Comparison of ENCODE assay signal across 8 cellular contexts in the genomic region with DNA sequence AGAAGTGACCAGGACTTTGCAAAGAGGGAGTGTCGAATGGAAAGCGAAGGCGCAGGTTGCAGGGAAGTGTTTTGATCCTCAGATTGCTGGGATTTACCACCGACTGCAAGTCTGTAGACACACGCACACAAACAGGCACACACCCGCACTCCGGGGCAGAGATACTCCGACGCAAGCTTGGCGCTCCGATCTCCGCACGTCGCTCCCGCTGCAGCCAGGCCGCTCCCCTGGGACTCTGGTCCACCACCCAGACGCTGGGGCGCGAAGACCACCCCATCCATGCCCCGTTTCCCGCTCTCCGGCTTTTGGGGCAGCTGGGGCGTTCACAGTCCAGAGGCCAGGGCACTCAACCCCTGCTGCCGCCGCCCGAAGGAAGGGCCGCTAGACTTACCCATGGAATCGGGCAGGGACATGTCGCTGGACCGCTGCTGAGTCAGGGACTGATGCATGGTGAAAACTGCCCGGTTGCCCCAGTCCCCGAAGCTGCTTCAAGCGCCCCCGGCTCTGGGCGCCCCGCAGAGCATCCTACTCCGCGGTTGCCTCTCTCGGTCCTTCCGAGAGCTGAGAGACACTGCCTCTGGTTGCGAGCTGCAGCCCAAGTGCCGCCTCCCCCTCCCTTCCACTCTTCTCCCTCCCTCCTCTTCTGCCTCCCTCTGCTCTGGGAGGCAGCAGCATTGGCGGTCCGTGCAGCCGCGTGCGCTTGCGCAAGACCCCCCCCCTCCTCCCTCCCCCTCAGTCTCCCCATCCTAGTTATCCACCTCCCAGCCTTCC. TPM values are rescaled to one million over a fixed set of nuclear protein-coding genes. Genes with fewer than 3 reads are reported as not detected.
DNase-seq lines count a peak whose midpoint lies in the region; ATAC-seq and TF ChIP-seq lines count a peak whose summit lies in the region.

TSS of gene TMEM255A (minus strand) at position 601 of the 771 bp plus-strand sequence. CDS start at position 449, 152 bp downstream.

- H3K79me1 ChIP-seq in IMR-90 (ENCODE audit: low read depth in 1 of 2, low read length in 2 of 2): no peaks in the 10 kb centered on the region

- H2BK5ac ChIP-seq in IMR-90 (ENCODE audit: low read depth, low read length, poor library complexity, severe bottlenecking): no peak within 1 kb of the TSS

- peak within 1 kb of the TSS; percentile 79 for H3K4me3 Mint-ChIP-seq in CD8-positive, alpha-beta T cell
- peak within 1 kb of the TSS; percentile 71 for H3K4me3 Mint-ChIP-seq in activated T-helper 2 cell treated with anti-CD3 and anti-CD28 coated beads, Interferon-gamma antibody, Interleukin-2, Interleukin-4, amounts not matched to agents 10 μg/mL and 5 μg/mL and 100 μg/mL, durations not matched to agents 14 hours and 24 hours and 36 hours (ENCODE audit: low read depth)

- peak within 1 kb of the TSS; percentile 37 for H2AK9ac ChIP-seq in IMR-90 (replicated peaks; ENCODE audit: low read depth, low read length, poor library complexity)

- in situ Hi-C loops in IMR-90 (cut with MboI; ENCODE audit: low sequenced_read_pairs): no loop called here

- peaks cover 5% of the 10 kb centered on the region for H3K4me1 ChIP-seq in CD8-positive, alpha-beta T cell (ENCODE audit: insufficient read depth, low read length)
- H3K4me1 ChIP-seq in IMR-90 (ENCODE audit: control insufficient read depth, insufficient read depth, low read length) (no peaks in the 10 kb centered on the region), iPS DF 6.9 (ENCODE audit: control insufficient read depth, insufficient read depth, low read length) (no peaks in the 10 kb centered on the region), skeletal muscle tissue (ENCODE audit: control insufficient read depth in 3 of 3, insufficient read depth in 3 of 3, low read length in 3 of 3) (peaks cover 7 to 17% (median 11%) of the 10 kb centered on the region in 3 donors)

- H3K4me3 ChIP-seq in CD8-positive, alpha-beta T cell (ENCODE audit: low read depth, low read length): peak within 1 kb of the TSS; percentile 61
- H3K4me3 ChIP-seq in IMR-90 (ENCODE audit: insufficient read depth, low read depth, low read length) (peak within 1 kb of the TSS; percentile 21), iPS DF 6.9 (ENCODE audit: low read length) (peak within 1 kb of the TSS; percentile 57), skeletal muscle tissue (ENCODE audit: low read length in 3 of 3) (peak within 1 kb of the TSS; percentile 61 to 72 (median 64))

- no peak for TF ChIP-seq RAD21 in IMR-90 (IDR thresholded peaks at IDR 0.05; ENCODE audit: low read length)

- H3K27me3 Mint-ChIP-seq in CD8-positive, alpha-beta T cell (ENCODE audit: low read depth): peaks cover 28% of the 10 kb centered on the region
- peaks cover 70% of the 10 kb centered on the region for H3K27me3 Mint-ChIP-seq in activated T-helper 2 cell treated with anti-CD3 and anti-CD28 coated beads, Interferon-gamma antibody, Interleukin-2, Interleukin-4, amounts not matched to agents 10 μg/mL and 5 μg/mL and 100 μg/mL, durations not matched to agents 14 hours and 24 hours and 36 hours (ENCODE audit: low read depth)

- no peak within 1 kb of the TSS for H3K27ac Mint-ChIP-seq in CD8-positive, alpha-beta T cell
- no peak within 1 kb of the TSS for H3K27ac Mint-ChIP-seq in activated T-helper 2 cell treated with anti-CD3 and anti-CD28 coated beads, Interferon-gamma antibody, Interleukin-2, Interleukin-4, amounts not matched to agents 10 μg/mL and 5 μg/mL and 100 μg/mL, durations not matched to agents 14 hours and 24 hours and 36 hours

- TF ChIP-seq POLR2A in IMR-90 (IDR thresholded peaks at IDR 0.05; ENCODE audit: low read depth, low read length): no peak

- no peaks in the 10 kb centered on the region for H3K9me1 ChIP-seq in IMR-90 (ENCODE audit: insufficient read depth, low read length)

- peaks cover 10% of the 10 kb centered on the region for H3K4me1 Mint-ChIP-seq in CD8-positive, alpha-beta T cell (ENCODE audit: low read depth)
- peaks cover 21% of the 10 kb centered on the region for H3K4me1 Mint-ChIP-seq in activated T-helper 2 cell treated with anti-CD3 and anti-CD28 coated beads, Interferon-gamma antibody, Interleukin-2, Interleukin-4, amounts not matched to agents 10 μg/mL and 5 μg/mL and 100 μg/mL, durations not matched to agents 14 hours and 24 hours and 36 hours (ENCODE audit: low read depth)

- H3K9me3 ChIP-seq in CD8-positive, alpha-beta T cell (ENCODE audit: low read length): no peaks in the 10 kb centered on the region
- peaks cover 2% of the 10 kb centered on the region; the same call in 1 of the 2 replicates for H3K9me3 ChIP-seq in IMR-90 (ENCODE audit: control insufficient read depth, insufficient read depth, low read length)
- no peaks in the 10 kb centered on the region for H3K9me3 ChIP-seq in iPS DF 6.9 (ENCODE audit: control insufficient read depth, insufficient read depth, low read length)
- no peaks in the 10 kb centered on the region for H3K9me3 ChIP-seq in skeletal muscle tissue (ENCODE audit: control insufficient read depth in 3 of 3, low read length in 3 of 3)

- CTCF ChIA-PET in CD8-positive, alpha-beta T cell (lab: Charles Lee): no interaction called here
- CTCF ChIA-PET in IMR-90 (lab: Yijun Ruan, JAX): no interaction called here

- H3K56ac ChIP-seq in IMR-90 (ENCODE audit: extremely low read depth, insufficient read depth, low read length): no peak within 1 kb of the TSS

- H3K9me3 Mint-ChIP-seq in CD8-positive, alpha-beta T cell: no peaks in the 10 kb centered on the region
- H3K9me3 Mint-ChIP-seq in activated T-helper 2 cell treated with anti-CD3 and anti-CD28 coated beads, Interferon-gamma antibody, Interleukin-2, Interleukin-4, amounts not matched to agents 10 μg/mL and 5 μg/mL and 100 μg/mL, durations not matched to agents 14 hours and 24 hours and 36 hours: no peaks in the 10 kb centered on the region

- no peak within 1 kb of the TSS for H3K18ac ChIP-seq in IMR-90 (ENCODE audit: low read depth, low read length)

- POLR2A ChIA-PET in CD8-positive, alpha-beta T cell (lab: Charles Lee): interaction anchor here (0.9 to 1.3 kb wide), 2 partner anchors 60 to 152 kb away, joined by 3 to 4 read pairs; partner anchors contain the start of gene ZBTB33
- POLR2A ChIA-PET in IMR-90 (lab: Charles Lee; ENCODE audit: unreplicated experiment): no interaction called here

- no peaks in the 10 kb centered on the region for H3K27me3 ChIP-seq in CD8-positive, alpha-beta T cell (ENCODE audit: insufficient read depth, low read length)
- peaks cover 34% of the 10 kb centered on the region for H3K27me3 ChIP-seq in IMR-90 (ENCODE audit: control insufficient read depth, insufficient read depth, low read length)
- peaks cover 31% of the 10 kb centered on the region for H3K27me3 ChIP-seq in iPS DF 6.9 (ENCODE audit: control insufficient read depth, insufficient read depth, low read length)
- H3K27me3 ChIP-seq in skeletal muscle tissue (ENCODE audit: control insufficient read depth in 3 of 3, insufficient read depth in 3 of 3, low read length in 3 of 3): peaks cover 4 to 11% (median 6%) of the 10 kb centered on the region in 3 donors

- peak within 1 kb of the TSS; percentile 73 for H2AFZ ChIP-seq in IMR-90 (replicated peaks; ENCODE audit: low read length, poor library complexity)

- TF ChIP-seq CTCF in CD8-positive, alpha-beta T cell (IDR thresholded peaks at IDR 0.05): no peak
- TF ChIP-seq CTCF in IMR-90 (conservative IDR thresholded peaks at IDR 0.05; ENCODE audit: low read depth, low read length): no peak

- 38% methylated on average over 22 of the region's 48 CpGs; no CpG with 5 or more reads in 1 of the 2 experiments for WGBS in IMR-90 (ENCODE audit: extremely low coverage in 2 of 2, insufficient read length in 1 of 2), 2 experiments
- no CpG with 5 or more reads among the region's 48 CpGs for WGBS in iPS DF 6.9 (ENCODE audit: insufficient coverage, insufficient read length)

- H4K20me1 ChIP-seq in IMR-90 (ENCODE audit: insufficient read depth, low read length): no peaks in the 10 kb centered on the region; the same call in 1 of the 2 replicates

- H3K23ac ChIP-seq in IMR-90 (ENCODE audit: low read depth, low read length): no peak within 1 kb of the TSS

- H3K4ac ChIP-seq in IMR-90 (ENCODE audit: low read depth, low read length): no peak within 1 kb of the TSS

- H2BK15ac ChIP-seq in IMR-90 (ENCODE audit: low read depth, low read length): no peak within 1 kb of the TSS

- ATAC-seq in CD8-positive, alpha-beta T cell: peak; percentile 27
- ATAC-seq in IMR-90 (ENCODE audit: low read depth): peak; percentile 24; the same call in 1 of the 2 replicates
- no peak for ATAC-seq in GM18907 (IDR thresholded peaks at IDR 0.05; ENCODE audit: unreplicated experiment)

- intact Hi-C loops in CD8-positive, alpha-beta T cell (cut with DNase I, micrococcal nuclease): loop anchor here in 1 of 2 experiments (2.0 kb wide), 1 partner anchor 158 kb away; the partner anchor contains the start of gene LAMP2
- intact Hi-C loops in IMR-90 (cut with micrococcal nuclease): loop anchor here (10.0 kb wide), 1 partner anchor 164 kb away; no protein-coding TSS in a partner anchor
- intact Hi-C loops in activated T-helper 2 cell treated with anti-CD3 and anti-CD28 coated beads, Interferon-gamma antibody, Interleukin-2, Interleukin-4, amounts not matched to agents 10 μg/mL and 5 μg/mL and 100 μg/mL, durations not matched to agents 14 hours and 24 hours and 36 hours (cut with micrococcal nuclease): loop anchor here (2.0 kb wide), 1 partner anchor 60 kb away; the partner anchor contains the start of gene ZBTB33

- no TSS peak for BruUV-seq in IMR-90 (replicated peaks; lab: Mats Ljungman, UMichigan)

- H4K91ac ChIP-seq in IMR-90 (ENCODE audit: insufficient read depth, low read depth, low read length): no peak within 1 kb of the TSS

- H3K36me3 Mint-ChIP-seq in CD8-positive, alpha-beta T cell: no peaks in the 10 kb centered on the region
- no peaks in the 10 kb centered on the region for H3K36me3 Mint-ChIP-seq in activated T-helper 2 cell treated with anti-CD3 and anti-CD28 coated beads, Interferon-gamma antibody, Interleukin-2, Interleukin-4, amounts not matched to agents 10 μg/mL and 5 μg/mL and 100 μg/mL, durations not matched to agents 14 hours and 24 hours and 36 hours (ENCODE audit: low read depth)

- no peak for DNase-seq in CD8-positive, alpha-beta T cell
- DNase-seq in IMR-90: no peak
- no peak for DNase-seq in activated T-helper 2 cell treated with anti-CD3 and anti-CD28 coated beads, Interferon-gamma antibody, Interleukin-2, Interleukin-4, amounts not matched to agents 10 μg/mL and 5 μg/mL and 100 μg/mL, durations not matched to agents 14 hours and 24 hours and 36 hours (ENCODE audit: low spot score)
- DNase-seq in iPS DF 6.9 (ENCODE audit: low read depth, low spot score): no peak
- DNase-seq in inferior parietal cortex (ENCODE audit: extremely low spot score): no peak
- no peak for DNase-seq in NCI-H774 (lab: John Stamatoyannopoulos, UW)

- no peak within 1 kb of the TSS for H3K27ac ChIP-seq in CD8-positive, alpha-beta T cell (ENCODE audit: low read depth, low read length)
- no peak within 1 kb of the TSS for H3K27ac ChIP-seq in IMR-90 (ENCODE audit: insufficient read depth, low read length)
- H3K27ac ChIP-seq in iPS DF 6.9 (ENCODE audit: low read length): no peak within 1 kb of the TSS
- no peak within 1 kb of the TSS for H3K27ac ChIP-seq in skeletal muscle tissue (ENCODE audit: low read depth, low read length)

- H3K9ac ChIP-seq in IMR-90 (ENCODE audit: low read depth, low read length): no peak within 1 kb of the TSS
- H3K9ac ChIP-seq in skeletal muscle tissue (ENCODE audit: low read depth in 1 of 3, low read length in 3 of 3): peak within 1 kb of the TSS in 1 of 3 donors; percentile 33

- peak within 1 kb of the TSS; percentile 59 for H3K4me2 ChIP-seq in IMR-90 (ENCODE audit: low read depth, low read length)

- no peak within 1 kb of the TSS for H2BK20ac ChIP-seq in IMR-90 (ENCODE audit: low read depth, low read length)

- no peak within 1 kb of the TSS for H4K8ac ChIP-seq in IMR-90 (ENCODE audit: low read depth in 2 of 2, low read length in 2 of 2)

- no peaks in the 10 kb centered on the region for H3K36me3 ChIP-seq in CD8-positive, alpha-beta T cell (ENCODE audit: insufficient read depth, low read length)
- H3K36me3 ChIP-seq in IMR-90 (ENCODE audit: control insufficient read depth, insufficient read depth, low read length): no peaks in the 10 kb centered on the region
- H3K36me3 ChIP-seq in iPS DF 6.9 (ENCODE audit: control insufficient read depth, insufficient read depth, low read length): no peaks in the 10 kb centered on the region
- H3K36me3 ChIP-seq in skeletal muscle tissue (ENCODE audit: control insufficient read depth in 3 of 3, insufficient read depth in 3 of 3, low read length in 3 of 3): no peaks in the 10 kb centered on the region

- H3K14ac ChIP-seq in IMR-90 (replicated peaks; ENCODE audit: low read depth, low read length): no peak within 1 kb of the TSS

- H2BK120ac ChIP-seq in IMR-90 (ENCODE audit: low read depth, low read length): no peak within 1 kb of the TSS

- H4K5ac ChIP-seq in IMR-90 (ENCODE audit: low read depth, low read length): no peak within 1 kb of the TSS

- dilution Hi-C loops in IMR-90 (cut with HindIII; ENCODE audit: low sequenced_read_pairs, unreplicated experiment): no loop called here

- H2AK5ac ChIP-seq in IMR-90 (ENCODE audit: low read depth, low read length): no peak within 1 kb of the TSS

RNA-seq across cellular contexts. Expression of gene TMEM255A, which starts in this region (rescaled TPM):
- not detected for total RNA-seq in CD8-positive, alpha-beta T cell
- total RNA-seq in IMR-90 (2012; rRNA removed) (not detected in 2 replicates), skeletal muscle tissue (3.1 TPM)
- polyA plus RNA-seq in IMR-90 (2012; rRNA removed): 0.03 TPM in 1 of 2 replicates, not detected in the other
- polyA plus RNA-seq in IMR-90 (2012; cell fraction: cytosol; rRNA removed): 0.02 TPM in 1 of 2 replicates, not detected in the other
- 0.02 TPM in 1 of 2 replicates, not detected in the other for polyA plus RNA-seq in IMR-90 (2012; cell fraction: nucleus; rRNA removed; ENCODE audit: low replicate concordance)
- not detected in 2 replicates for total RNA-seq in activated T-helper 2 cell treated with anti-CD3 and anti-CD28 coated beads, Interferon-gamma antibody, Interleukin-2, Interleukin-4, amounts not matched to agents 10 μg/mL and 5 μg/mL and 100 μg/mL, durations not matched to agents 14 hours and 24 hours and 36 hours

Comparison
In these comparisons a context has a peak if more than half of its experiments do, and no peak if none do; other contexts are left out.
1. Peak in ATAC-seq and H3K4me3 ChIP-seq in CD8-positive, alpha-beta T cell; RNA of the gene not detected or under 1 TPM.
2. Peak in ATAC-seq, H3K4me3 ChIP-seq and H3K4me2 ChIP-seq in IMR-90; RNA of the gene not detected or under 1 TPM.